In genomic region chr15:48358681-48359152, GRCh38 we compare ENCODE assay signal across 11 cellular contexts. TPM values are rescaled to one million over a fixed set of nuclear protein-coding genes. Genes with fewer than 3 reads are reported as not detected.
DNase-seq lines count a peak whose midpoint lies in the region; ATAC-seq and TF ChIP-seq lines count a peak whose summit lies in the region.
"Had no signal": no experiment of that assay in that cellular context is flagged by ENCODE, and none has a peak within 500 bp of the region (broad histone marks: within the 10 kb centered on the region; RNA-seq: fewer than 3 reads in every experiment).

No MANE protein-coding gene starts in this region.

- no peak overlapping the region for H3K4me3 ChIP-seq in RWPE2 (ENCODE audit: severe bottlenecking)
- no peak overlapping the region for H3K4me3 ChIP-seq in gastroesophageal sphincter
- no peak overlapping the region for H3K4me3 ChIP-seq in tibial nerve
- H3K4me3 ChIP-seq: mucosa of descending colon had no signal

- H3K36me3 Mint-ChIP-seq in activated CD8-positive, alpha-beta T cell treated with anti-CD3 and anti-CD28 coated beads, Interleukin-2, amount 10 ng/mL, durations not matched to agents 7 days and 5 days (ENCODE audit: low read depth) = no peaks in the 10 kb centered on the region

- no peak for TF ChIP-seq EP300 in gastroesophageal sphincter (IDR thresholded peaks at IDR 0.05)
- TF ChIP-seq EP300 in tibial nerve (IDR thresholded peaks at IDR 0.05) = no peak

- no peak overlapping the region for H3K4me3 Mint-ChIP-seq in activated CD8-positive, alpha-beta T cell treated with anti-CD3 and anti-CD28 coated beads, Interleukin-2, amount 10 ng/mL, durations not matched to agents 7 days and 5 days
- H3K4me3 Mint-ChIP-seq: WTC11 had no signal

- ATAC-seq in GM21825 (IDR thresholded peaks at IDR 0.05; ENCODE audit: unreplicated experiment) (peak; percentile 45), RWPE2 (ENCODE audit: low read depth) (0 out of 3 replicates have a peak, but pooled peaks have one; percentile 7), gastroesophageal sphincter (peak; percentile 41)
- ATAC-seq in activated CD8-positive, alpha-beta T cell treated with anti-CD3 and anti-CD28 coated beads, Interleukin-2, amount 10 ng/mL, durations not matched to agents 7 days and 5 days = no peak
- ATAC-seq: mucosa of descending colon, WTC11 had no signal

- DNase-seq in RWPE2 (ENCODE audit: low spot score) (no peak), tibial nerve (ENCODE audit: low spot score in 2 of 2) (peak in 1 of 2 donors; percentile 19), HK-2 (ENCODE audit: unreplicated experiment) (no peak)
- no peak for DNase-seq in activated CD8-positive, alpha-beta T cell treated with anti-CD3 and anti-CD28 coated beads, Interleukin-2, amount 10 ng/mL, durations not matched to agents 7 days and 5 days
- DNase-seq in activated CD8-positive, alpha-beta memory T cell treated with anti-CD3 and anti-CD28 coated beads, Interleukin-2, amount 50 U/mL, for 48 hours = no peak
- DNase-seq: activated gamma-delta T cell treated with Interleukin-2 at 50 U/mL for 16 hours; mucosa of descending colon; stimulated activated CD4-positive, alpha-beta T cell treated with anti-CD3 and anti-CD28 coated beads, Interleukin-4, amount 100 ng/mL, for 4 hours had no signal

- H3K27me3 Mint-ChIP-seq in activated CD8-positive, alpha-beta T cell treated with anti-CD3 and anti-CD28 coated beads, Interleukin-2, amount 10 ng/mL, durations not matched to agents 7 days and 5 days (ENCODE audit: low read depth) = peaks cover 5% of the 10 kb centered on the region

- CTCF ChIA-PET in activated CD8-positive, alpha-beta T cell treated with anti-CD3 and anti-CD28 coated beads, Interleukin-2, amount 10 ng/mL, durations not matched to agents 7 days and 5 days (lab: Charles Lee) = interaction anchor here (0.7 to 1.5 kb wide), 11 partner anchors 15 to 1064 kb away, joined by 3 to 7 read pairs (median 3); no protein-coding TSS in a partner anchor

- H3K9me3 ChIP-seq in RWPE2 (ENCODE audit: severe bottlenecking) (no peaks in the 10 kb centered on the region), gastroesophageal sphincter (no peaks in the 10 kb centered on the region), tibial nerve (no peaks in the 10 kb centered on the region)
- H3K9me3 ChIP-seq: mucosa of descending colon had no signal

- H3K4me1 ChIP-seq in RWPE2 (ENCODE audit: insufficient read depth, poor library complexity, severe bottlenecking) (peaks cover 12% of the 10 kb centered on the region), gastroesophageal sphincter (peaks cover 0 to 11% (median 0%) of the 10 kb centered on the region in 3 donors), tibial nerve (peaks cover 0 to 52% (median 12%) of the 10 kb centered on the region in 4 donors)

- POLR2A ChIA-PET in activated CD8-positive, alpha-beta T cell treated with anti-CD3 and anti-CD28 coated beads, Interleukin-2, amount 10 ng/mL, durations not matched to agents 7 days and 5 days (lab: Charles Lee) = no interaction called here

- H3K27me3 ChIP-seq in RWPE2 (ENCODE audit: insufficient read depth, poor library complexity, severe bottlenecking) = no peaks in the 10 kb centered on the region
- H3K27me3 ChIP-seq in gastroesophageal sphincter = no peaks in the 10 kb centered on the region
- no peaks in the 10 kb centered on the region for H3K27me3 ChIP-seq in tibial nerve

- H3K9me3 Mint-ChIP-seq in activated CD8-positive, alpha-beta T cell treated with anti-CD3 and anti-CD28 coated beads, Interleukin-2, amount 10 ng/mL, durations not matched to agents 7 days and 5 days (ENCODE audit: insufficient read depth) = no peaks in the 10 kb centered on the region

- TF ChIP-seq CTCF in RWPE2 (IDR thresholded peaks at IDR 0.05; ENCODE audit: poor library complexity, severe bottlenecking) (peak; percentile 34), gastroesophageal sphincter (IDR thresholded peaks at IDR 0.05) (no peak), tibial nerve (IDR thresholded peaks at IDR 0.05) (no peak)

- peaks cover 7% of the 10 kb centered on the region for H3K4me1 Mint-ChIP-seq in activated CD8-positive, alpha-beta T cell treated with anti-CD3 and anti-CD28 coated beads, Interleukin-2, amount 10 ng/mL, durations not matched to agents 7 days and 5 days (ENCODE audit: low read depth)

- TF ChIP-seq POLR2A in gastroesophageal sphincter (IDR thresholded peaks at IDR 0.05) (no peak), tibial nerve (IDR thresholded peaks at IDR 0.05) (no peak)

- H3K27ac Mint-ChIP-seq in activated CD8-positive, alpha-beta T cell treated with anti-CD3 and anti-CD28 coated beads, Interleukin-2, amount 10 ng/mL, durations not matched to agents 7 days and 5 days = no peak overlapping the region
- H3K27ac Mint-ChIP-seq: WTC11 had no signal

- H3K27ac ChIP-seq in RWPE2 (ENCODE audit: poor library complexity, severe bottlenecking) = peak overlapping the region; percentile 3
- H3K27ac ChIP-seq in gastroesophageal sphincter = peak overlapping the region in 3 of 4 donors; percentile 4 to 33 (median 7)
- H3K27ac ChIP-seq in tibial nerve = peak overlapping the region; percentile 2 to 64 (median 43)

- WGBS in gastroesophageal sphincter (ENCODE audit: low coverage in 1 of 2), 2 donors = 19 to 29% methylated on average over 3 of the region's 3 CpGs
- 8% methylated on average over 3 of the region's 3 CpGs for WGBS in tibial nerve, 2 donors

- no peaks in the 10 kb centered on the region for H3K36me3 ChIP-seq in RWPE2 (ENCODE audit: low read depth)
- no peaks in the 10 kb centered on the region for H3K36me3 ChIP-seq in gastroesophageal sphincter
- no peaks in the 10 kb centered on the region for H3K36me3 ChIP-seq in tibial nerve

RNA-seq across cellular contexts. Expression of gene DUT, which starts 27.5 kb away (rescaled TPM):
- total RNA-seq in gastroesophageal sphincter (100 to 1,000 TPM in 1 of 4 donors, 10 to 100 TPM in 3; 76.2 to 155 (median 80.9) TPM), tibial nerve (100 to 1,000 TPM in 3 of 4 donors, 10 to 100 TPM in 1; 82.8 to 160 (median 123) TPM)
- total RNA-seq in activated CD8-positive, alpha-beta T cell treated with anti-CD3 and anti-CD28 coated beads, Interleukin-2, amount 10 ng/mL, durations not matched to agents 7 days and 5 days = 100 to 1,000 TPM; 350 to 360 TPM
